Comparison of ENCODE assay signal across 5 cellular contexts in the genomic region with DNA sequence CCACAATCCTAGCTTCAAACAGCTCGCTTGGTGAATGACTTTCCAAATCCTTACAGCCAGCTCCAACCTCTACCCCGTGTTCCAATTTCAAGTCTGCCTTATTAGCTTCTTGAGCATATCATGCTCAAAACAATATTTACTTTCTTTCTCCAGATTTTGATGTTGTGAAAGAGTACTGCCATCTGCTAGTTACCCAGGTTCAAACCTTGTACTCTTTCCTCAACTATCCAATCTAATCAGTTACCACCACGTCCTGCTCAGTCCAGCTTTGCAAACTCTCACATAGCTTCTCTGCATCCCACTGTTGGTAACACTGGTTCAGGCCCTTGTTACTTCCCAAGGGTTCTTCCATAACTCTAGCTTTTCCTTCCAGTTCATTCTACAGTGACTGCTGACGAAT.
"Had no signal": no experiment of that assay in that cellular context is flagged by ENCODE, and none has a peak within 500 bp of the region (broad histone marks: within the 10 kb centered on the region; RNA-seq: fewer than 3 reads in every experiment).

No MANE protein-coding gene starts in this region.

- DNase-seq: H9, HCEC 1CT, IMR-90 had no signal

- H3K4me3 Mint-ChIP-seq: GM23338, H9 had no signal

- H3K4me2 ChIP-seq: GM23338 had no signal

- ATAC-seq: GM23338, K562 had no signal

- H3K4me3 ChIP-seq: GM23338, K562 had no signal

- H3K9me3 Mint-ChIP-seq: GM23338, H9 had no signal

- H3K27ac Mint-ChIP-seq: GM23338, H9 had no signal

- H3K4me1 Mint-ChIP-seq: GM23338, H9 had no signal
